Comparison of ENCODE assay signal across 10 cellular contexts in genomic region chr17:58615768-58616659, GRCh38.
A peak's percentile ranks its signal among the peaks of the same experiment; 100 is the strongest.
DNase-seq lines count a peak whose midpoint lies in the region; ATAC-seq, FAIRE-seq and TF ChIP-seq lines count a peak whose summit lies in the region.
"Had no signal": no experiment of that assay in that cellular context is flagged by ENCODE, and none has a peak within 500 bp of the region (broad histone marks: within the 10 kb centered on the region; RNA-seq: fewer than 3 reads in every experiment).

No MANE protein-coding gene starts in this region.

- intact Hi-C loops in K562 (cut with micrococcal nuclease), result no loop called here

- no peak overlapping the region for H3K27ac Mint-ChIP-seq in neural progenitor cell

- no peaks in the 10 kb centered on the region for H3K79me2 ChIP-seq in K562 (ENCODE audit: control insufficient read depth, insufficient read depth, low read length)
- H3K79me2 ChIP-seq in neural progenitor cell (ENCODE audit: low read depth), result no peaks in the 10 kb centered on the region

- peak; percentile 74 for ATAC-seq in GM18511 (IDR thresholded peaks at IDR 0.05; ENCODE audit: unreplicated experiment)
- peak; percentile 70 for ATAC-seq in GM21381 (IDR thresholded peaks at IDR 0.05; ENCODE audit: unreplicated experiment)
- peak; percentile 53 for ATAC-seq in HG03135 (IDR thresholded peaks at IDR 0.05; ENCODE audit: unreplicated experiment)
- ATAC-seq in K562, result no peak

- no peak for TF ChIP-seq CTCF in K562 (IDR thresholded peaks at IDR 0.05 in 2 of 3, conservative IDR thresholded peaks at IDR 0.05 in 1 of 3; ENCODE audit: insufficient read depth in 2 of 3, low read depth in 1 of 3, low read length in 3 of 3)
- no peak for TF ChIP-seq CTCF in neural progenitor cell (IDR thresholded peaks at IDR 0.05)

- H3K9ac ChIP-seq in K562 (ENCODE audit: insufficient read depth in 1 of 2, low read depth in 2 of 2, low read length in 2 of 2), result no peak overlapping the region
- no peak overlapping the region for H3K9ac ChIP-seq in neural progenitor cell

- H3K27ac ChIP-seq in K562 (ENCODE audit: extremely low read depth, low read depth, low read length) (no peak overlapping the region), neural progenitor cell (no peak overlapping the region)

- no peaks in the 10 kb centered on the region for H3K9me3 Mint-ChIP-seq in neural progenitor cell
- H3K9me3 Mint-ChIP-seq: neural crest cell had no signal

- in situ Hi-C loops in K562 (cut with MboI), result no loop called here

- FAIRE-seq in K562 (lab: Jason Lieb, UNC), result no peak

- no peaks in the 10 kb centered on the region for H4K20me1 ChIP-seq in K562 (replicated peaks; ENCODE audit: control insufficient read depth, insufficient read depth, low read length)
- H4K20me1 ChIP-seq in neural progenitor cell (ENCODE audit: low read depth), result no peaks in the 10 kb centered on the region

- no TSS peak for BruUV-seq in K562 (replicated peaks; lab: Mats Ljungman, UMichigan)

- CTCF ChIA-PET in K562 (lab: Yijun Ruan, JAX; ENCODE audit: low intra/inter-chr PET ratio), result no interaction called here

- peaks cover 0 to 8% of the 10 kb centered on the region in 2 experiments; a peak in 1 of 5 replicates for H3K27me3 ChIP-seq in K562 (ENCODE audit: control insufficient read depth in 2 of 2, insufficient read depth in 2 of 2, low read length in 2 of 2)
- no peaks in the 10 kb centered on the region for H3K27me3 ChIP-seq in neural progenitor cell

- no peaks in the 10 kb centered on the region for H3F3A ChIP-seq in neural progenitor cell (ENCODE audit: low read depth)

- TF ChIP-seq EP300 in K562 (IDR thresholded peaks at IDR 0.05; ENCODE audit: low read length), result no peak

- POLR2A ChIA-PET in K562 (lab: Yijun Ruan, JAX), result interaction anchor here (0.6 to 19.4 kb wide), 6 partner anchors 11 to 83 kb away, joined by 3 to 303 read pairs (median 3); no protein-coding TSS in a partner anchor

- no peaks in the 10 kb centered on the region for H3K9me1 ChIP-seq in K562 (ENCODE audit: control insufficient read depth, insufficient read depth, low read length)

- WGBS in K562 (ENCODE audit: insufficient coverage, low coverage, missing lambda C conversion rate), result 7% methylated on average over 5 of the region's 5 CpGs

- H3K4me3 ChIP-seq in K562 (no peak overlapping the region), neural progenitor cell (no peak overlapping the region)

- H3K4me1 Mint-ChIP-seq in neural progenitor cell, result no peaks in the 10 kb centered on the region
- H3K4me1 Mint-ChIP-seq: neural crest cell had no signal

- no peak for TF ChIP-seq RAD21 in K562 (CRISPR knock-in tag; conservative IDR thresholded peaks at IDR 0.05 in 1 of 2, IDR thresholded peaks at IDR 0.05 in 1 of 2)

- H3K27me3 Mint-ChIP-seq in neural progenitor cell (ENCODE audit: insufficient read depth, low read depth), result peaks cover 6% of the 10 kb centered on the region

- DNase-seq in K562 (ENCODE audit: extremely low read depth in 1 of 4, low spot score in 3 of 4), result no peak
- no peak for DNase-seq in neural progenitor cell (ENCODE audit: low spot score)
- DNase-seq in globus pallidus (ENCODE audit: low spot score), result no peak
- DNase-seq in SKM-1 (lab: John Stamatoyannopoulos, UW; ENCODE audit: unreplicated experiment), result no peak
- DNase-seq in stimulated activated CD4-positive, alpha-beta T cell treated with anti-CD3 and anti-CD28 coated beads, Interleukin-4, amount 100 ng/mL, for 4 hours, result no peak
- DNase-seq: effector CD8-positive, alpha-beta T cell had no signal

- no peak for TF ChIP-seq POLR2A in K562 (conservative IDR thresholded peaks at IDR 0.05)

- H3K9me3 ChIP-seq in K562 (replicated peaks; ENCODE audit: control insufficient read depth, insufficient read depth, low read depth, low read length) (no peaks in the 10 kb centered on the region), neural progenitor cell (ENCODE audit: low read depth) (no peaks in the 10 kb centered on the region)

- H2AFZ ChIP-seq in K562 (ENCODE audit: low read depth, low read length), result no peak overlapping the region
- no peak overlapping the region for H2AFZ ChIP-seq in neural progenitor cell (replicated peaks)

- H3K4me2 ChIP-seq in K562 (ENCODE audit: insufficient read depth, low read length) (no peak overlapping the region), neural progenitor cell (no peak overlapping the region)

- no peaks in the 10 kb centered on the region for H3K36me3 Mint-ChIP-seq in neural progenitor cell

- no peaks in the 10 kb centered on the region for H3K36me3 ChIP-seq in K562 (ENCODE audit: control insufficient read depth, insufficient read depth, low read length)
- no peaks in the 10 kb centered on the region for H3K36me3 ChIP-seq in neural progenitor cell

- no peak overlapping the region for H3K4me3 Mint-ChIP-seq in neural progenitor cell
- H3K4me3 Mint-ChIP-seq: neural crest cell had no signal

- peaks cover 5 to 17% of the 10 kb centered on the region in 2 experiments; a peak in 4 of 5 replicates for H3K4me1 ChIP-seq in K562 (replicated peaks in 1 of 2; ENCODE audit: control insufficient read depth in 2 of 2, insufficient read depth in 2 of 2, low read length in 2 of 2)
- H3K4me1 ChIP-seq in neural progenitor cell, result no peaks in the 10 kb centered on the region

TF ChIP-seq in K562, 482 proteins besides CTCF, POLR2A, EP300 and RAD21 (continues in another document):
- TF ChIP-seq ZNF76 (CRISPR knock-in tag; IDR thresholded peaks at IDR 0.05; ENCODE audit: borderline replicate concordance), result no peak
- no peak for TF ChIP-seq ZBTB1 (CRISPR knock-in tag; IDR thresholded peaks at IDR 0.05; ENCODE audit: borderline replicate concordance, low read depth)
- no peak for TF ChIP-seq KAT2B (IDR thresholded peaks at IDR 0.05; ENCODE audit: low read depth, low read length)
- TF ChIP-seq CAMTA2 (CRISPR knock-in tag; conservative IDR thresholded peaks at IDR 0.05), result no peak
- no peak for TF ChIP-seq ELF2 (CRISPR knock-in tag; IDR thresholded peaks at IDR 0.05)
- TF ChIP-seq ZNF512 (tag; IDR thresholded peaks at IDR 0.05), result no peak
- no peak for TF ChIP-seq ZNF174 (CRISPR knock-in tag; IDR thresholded peaks at IDR 0.05)
- TF ChIP-seq ZMIZ1 (IDR thresholded peaks at IDR 0.05; ENCODE audit: low read depth in 2 of 2, low read length in 2 of 2), result no peak
- 0 out of 2 replicates have a peak, but pooled peaks have one; percentile 13 for TF ChIP-seq CTBP1 (IDR thresholded peaks at IDR 0.05; ENCODE audit: borderline replicate concordance)
- peak; percentile 72 for TF ChIP-seq PKNOX1 (IDR thresholded peaks at IDR 0.05)
- TF ChIP-seq MEF2D (tag; conservative IDR thresholded peaks at IDR 0.05; ENCODE audit: low read depth), result no peak
- no peak for TF ChIP-seq ID3 (CRISPR knock-in tag; IDR thresholded peaks at IDR 0.05)
- no peak for TF ChIP-seq ID3 (tag; IDR thresholded peaks at IDR 0.05)
